ENCODE assay signal across 12 cellular contexts in genomic region chr3:80785475-80785874, GRCh38.
A peak's percentile ranks its signal among the peaks of the same experiment; 100 is the strongest.
DNase-seq lines count a peak whose midpoint lies in the region; ATAC-seq and TF ChIP-seq lines count a peak whose summit lies in the region.
"Had no signal": no experiment of that assay in that cellular context is flagged by ENCODE, and none has a peak within 500 bp of the region (broad histone marks: within the 10 kb centered on the region; RNA-seq: fewer than 3 reads in every experiment).

No MANE protein-coding gene starts in this region.

- H3K4me1 Mint-ChIP-seq in Calu3 (ENCODE audit: low read depth, unreplicated experiment) = no peaks in the 10 kb centered on the region
- no peaks in the 10 kb centered on the region for H3K4me1 Mint-ChIP-seq in CD8-positive, alpha-beta T cell (ENCODE audit: low read depth)
- H3K4me1 Mint-ChIP-seq: stimulated activated naive B cell treated with anti-CD40 and anti-IgM and Interleukin-4, amounts not matched to agents 10 μg/mL and 1 μg/mL and 100 μg/mL, for 72 hours had no signal

- ATAC-seq in CD8-positive, alpha-beta T cell = no peak
- ATAC-seq in gastrocnemius medialis = no peak
- ATAC-seq in HG02623 (IDR thresholded peaks at IDR 0.05; ENCODE audit: unreplicated experiment) = no peak
- ATAC-seq: stimulated activated naive B cell treated with anti-CD40 and anti-IgM and Interleukin-4, amounts not matched to agents 10 μg/mL and 1 μg/mL and 100 μg/mL, for 72 hours had no signal

- H3K4me3 Mint-ChIP-seq in Calu3 (ENCODE audit: low read depth, unreplicated experiment) = no peak overlapping the region
- no peak overlapping the region for H3K4me3 Mint-ChIP-seq in CD8-positive, alpha-beta T cell
- H3K4me3 Mint-ChIP-seq: stimulated activated naive B cell treated with anti-CD40 and anti-IgM and Interleukin-4, amounts not matched to agents 10 μg/mL and 1 μg/mL and 100 μg/mL, for 72 hours had no signal

- no peaks in the 10 kb centered on the region for H3K9me3 Mint-ChIP-seq in Calu3 (ENCODE audit: low read depth, unreplicated experiment)
- H3K9me3 Mint-ChIP-seq in CD8-positive, alpha-beta T cell = peaks cover 14% of the 10 kb centered on the region

- CTCF ChIA-PET in Calu3 (lab: Charles Lee) = interaction anchor here (0.7 to 1.5 kb wide), 2 partner anchors 379 to 457 kb away, joined by 3 to 4 read pairs; no protein-coding TSS in a partner anchor
- CTCF ChIA-PET in CD8-positive, alpha-beta T cell (lab: Charles Lee) = no interaction called here

- in situ Hi-C loops in gastrocnemius medialis (cut with MboI; ENCODE audit: low sequenced_read_pairs in 4 of 4) = no loop called here

- H3K4me3 ChIP-seq in SK-N-MC (no peak overlapping the region), gastrocnemius medialis (no peak overlapping the region)
- no peak overlapping the region for H3K4me3 ChIP-seq in CD8-positive, alpha-beta T cell (ENCODE audit: low read depth, low read length)

- H3K27me3 Mint-ChIP-seq in Calu3 (ENCODE audit: unreplicated experiment) = no peaks in the 10 kb centered on the region
- no peaks in the 10 kb centered on the region for H3K27me3 Mint-ChIP-seq in CD8-positive, alpha-beta T cell (ENCODE audit: low read depth)
- H3K27me3 Mint-ChIP-seq: stimulated activated naive B cell treated with anti-CD40 and anti-IgM and Interleukin-4, amounts not matched to agents 10 μg/mL and 1 μg/mL and 100 μg/mL, for 72 hours had no signal

- intact Hi-C loops in Calu3 (cut with micrococcal nuclease; ENCODE audit: unreplicated experiment) = loop anchor here (5.0 kb wide), 1 partner anchor 457 kb away; no protein-coding TSS in a partner anchor
- intact Hi-C loops in CD8-positive, alpha-beta T cell (cut with DNase I, micrococcal nuclease) = no loop called here
- intact Hi-C loops in gastrocnemius medialis (cut with DNase I; ENCODE audit: low total_unique reads) = no loop called here

- no peak overlapping the region for H3K9ac ChIP-seq in SK-N-MC (ENCODE audit: insufficient read length)

- no peaks in the 10 kb centered on the region for H3K9me3 ChIP-seq in SK-N-MC (ENCODE audit: low read depth, low read length)
- no peaks in the 10 kb centered on the region for H3K9me3 ChIP-seq in CD8-positive, alpha-beta T cell (ENCODE audit: low read length)
- H3K9me3 ChIP-seq in gastrocnemius medialis = no peaks in the 10 kb centered on the region

- DNase-seq in Calu3 (peak; percentile 11), HT1080 (ENCODE audit: low read depth) (peak; percentile 24), SK-N-MC (ENCODE audit: low read depth, low spot score) (peak; percentile 24), iPS-NIHi11 (ENCODE audit: low spot score) (peak; percentile 17), gastrocnemius medialis (no peak)
- no peak for DNase-seq in CD8-positive, alpha-beta T cell
- DNase-seq in stimulated activated CD8-positive, alpha-beta memory T cell treated with anti-CD3 and anti-CD28 coated beads, Interleukin-4, amount 100 ng/mL, for 48 hours = no peak
- DNase-seq: activated CD4-positive, alpha-beta T cell treated with anti-CD3 and anti-CD28 coated beads, Interleukin-2, amount 50 U/mL, for 1 hour; activated gamma-delta T cell treated with Interleukin-2 at 50 U/mL for 16 hours; NCI-H1930; stimulated activated naive B cell treated with anti-CD40 and anti-IgM and Interleukin-4, amounts not matched to agents 10 μg/mL and 1 μg/mL and 100 μg/mL, for 72 hours had no signal

- H3K27ac ChIP-seq in SK-N-MC (no peak overlapping the region), gastrocnemius medialis (no peak overlapping the region)
- no peak overlapping the region for H3K27ac ChIP-seq in CD8-positive, alpha-beta T cell (ENCODE audit: low read depth, low read length)

- no peaks in the 10 kb centered on the region for H3K36me3 ChIP-seq in SK-N-MC (ENCODE audit: insufficient read depth, low read length)
- H3K36me3 ChIP-seq in CD8-positive, alpha-beta T cell (ENCODE audit: insufficient read depth, low read length) = no peaks in the 10 kb centered on the region
- no peaks in the 10 kb centered on the region for H3K36me3 ChIP-seq in gastrocnemius medialis

- H3K4me1 ChIP-seq in CD8-positive, alpha-beta T cell (ENCODE audit: insufficient read depth, low read length) = no peaks in the 10 kb centered on the region
- H3K4me1 ChIP-seq in gastrocnemius medialis = no peaks in the 10 kb centered on the region

- POLR2A ChIA-PET in CD8-positive, alpha-beta T cell (lab: Charles Lee) = no interaction called here

- no peaks in the 10 kb centered on the region for H3K36me3 Mint-ChIP-seq in Calu3 (ENCODE audit: insufficient read depth, unreplicated experiment)
- H3K36me3 Mint-ChIP-seq in CD8-positive, alpha-beta T cell = no peaks in the 10 kb centered on the region
- H3K36me3 Mint-ChIP-seq: stimulated activated naive B cell treated with anti-CD40 and anti-IgM and Interleukin-4, amounts not matched to agents 10 μg/mL and 1 μg/mL and 100 μg/mL, for 72 hours had no signal

- no peak overlapping the region for H3K27ac Mint-ChIP-seq in Calu3 (ENCODE audit: unreplicated experiment)
- no peak overlapping the region for H3K27ac Mint-ChIP-seq in CD8-positive, alpha-beta T cell
- H3K27ac Mint-ChIP-seq: stimulated activated naive B cell treated with anti-CD40 and anti-IgM and Interleukin-4, amounts not matched to agents 10 μg/mL and 1 μg/mL and 100 μg/mL, for 72 hours had no signal

- TF ChIP-seq POLR2A in gastrocnemius medialis (IDR thresholded peaks at IDR 0.05) = no peak

- no peaks in the 10 kb centered on the region for H3K27me3 ChIP-seq in CD8-positive, alpha-beta T cell (ENCODE audit: insufficient read depth, low read length)
- no peaks in the 10 kb centered on the region for H3K27me3 ChIP-seq in gastrocnemius medialis

- TF ChIP-seq CTCF in Calu3 (IDR thresholded peaks at IDR 0.05; ENCODE audit: unreplicated experiment) = no peak
- TF ChIP-seq CTCF in CD8-positive, alpha-beta T cell (IDR thresholded peaks at IDR 0.05) = no peak
- no peak for TF ChIP-seq CTCF in gastrocnemius medialis (IDR thresholded peaks at IDR 0.05 in 4 of 5, conservative IDR thresholded peaks at IDR 0.05 in 1 of 5)

- BruUV-seq in Calu3 (replicated peaks; lab: Mats Ljungman, UMichigan) = no TSS peak

Comparison
In these comparisons a context has a peak if more than half of its experiments do, and no peak if none do; other contexts are left out.
1. DNase-seq: peak in Calu3 (single experiment), HT1080 (single experiment), SK-N-MC (single experiment) and iPS-NIHi11 (single experiment); none in CD8-positive, alpha-beta T cell (0 of 7), gastrocnemius medialis (0 of 2) and stimulated activated CD8-positive, alpha-beta memory T cell treated with anti-CD3 and anti-CD28 coated beads, Interleukin-4, amount 100 ng/mL, for 48 hours (single experiment).